23 cellular contexts compared by ENCODE assay signal in the genomic region with DNA sequence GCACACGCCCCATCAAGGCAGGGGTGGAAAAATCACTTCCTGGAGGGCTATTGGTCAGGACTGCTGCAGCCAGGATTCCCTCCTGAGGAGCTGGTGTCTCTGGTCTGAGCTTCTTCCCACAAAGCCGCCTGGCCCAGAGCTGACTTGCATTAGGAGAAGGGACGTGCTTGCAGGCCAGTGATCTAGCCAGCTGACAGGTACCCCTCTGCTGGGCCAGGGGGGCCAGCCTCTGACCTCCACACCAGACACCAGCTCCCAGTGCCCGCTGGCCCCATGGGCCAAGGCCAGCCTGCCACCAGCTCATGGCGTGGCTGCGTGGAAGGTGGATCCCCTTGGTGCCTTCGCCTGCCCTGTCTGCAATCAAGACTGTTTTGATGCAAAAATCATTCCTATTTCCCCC.
A peak's percentile ranks its signal among the peaks of the same experiment; 100 is the strongest.
DNase-seq lines count a peak whose midpoint lies in the region; ATAC-seq, FAIRE-seq and TF ChIP-seq lines count a peak whose summit lies in the region.
"Had no signal": no experiment of that assay in that cellular context is flagged by ENCODE, and none has a peak within 500 bp of the region (broad histone marks: within the 10 kb centered on the region; RNA-seq: fewer than 3 reads in every experiment).

No MANE protein-coding gene starts in this region.

- no peaks in the 10 kb centered on the region for H4K20me1 ChIP-seq in neural progenitor cell (ENCODE audit: low read depth)
- H4K20me1 ChIP-seq: BLaER1 had no signal

- intact Hi-C loops in Right ventricle myocardium inferior (cut with DNase I), result no loop called here
- intact Hi-C loops in activated CD4-positive, alpha-beta T cell treated with anti-CD3 and anti-CD28 coated beads for 36 hours (cut with DNase I, micrococcal nuclease), result no loop called here

- peaks cover 5% of the 10 kb centered on the region for H3K4me1 Mint-ChIP-seq in neural progenitor cell
- H3K4me1 Mint-ChIP-seq in activated CD4-positive, alpha-beta T cell treated with anti-CD3 and anti-CD28 coated beads for 36 hours, result peaks cover 11% of the 10 kb centered on the region
- peaks cover 11 to 15% of the 10 kb centered on the region in 2 donors for H3K4me1 Mint-ChIP-seq in stimulated activated naive B cell treated with anti-CD40 and anti-IgM and Interleukin-4, amounts not matched to agents 10 μg/mL and 1 μg/mL and 100 μg/mL, for 72 hours

- CTCF ChIA-PET in activated CD4-positive, alpha-beta T cell treated with anti-CD3 and anti-CD28 coated beads for 36 hours (lab: Charles Lee), result interaction anchor here (0.7 to 1.3 kb wide), 2 partner anchors 10 to 17 kb away, joined by 3 to 4 read pairs; no protein-coding TSS in a partner anchor

- H3K4me2 ChIP-seq in neural progenitor cell, result no peak overlapping the region
- H3K4me2 ChIP-seq: BLaER1 had no signal

- no peaks in the 10 kb centered on the region for H3F3A ChIP-seq in neural progenitor cell (ENCODE audit: low read depth)

- H3K4me3 ChIP-seq in right atrium auricular region (no peak overlapping the region), neural progenitor cell (no peak overlapping the region)
- H3K4me3 ChIP-seq: BLaER1, GM12878 had no signal

- no peak for ATAC-seq in Right ventricle myocardium inferior
- ATAC-seq in activated CD4-positive, alpha-beta T cell treated with anti-CD3 and anti-CD28 coated beads for 36 hours, result no peak
- ATAC-seq in stimulated activated naive B cell treated with anti-CD40 and anti-IgM and Interleukin-4, amounts not matched to agents 10 μg/mL and 1 μg/mL and 100 μg/mL, for 72 hours (replicated peaks), result no peak
- ATAC-seq: CD8-positive, alpha-beta T cell; GM12878 had no signal

- no peak overlapping the region for H3K4me3 Mint-ChIP-seq in neural progenitor cell
- H3K4me3 Mint-ChIP-seq in activated CD4-positive, alpha-beta T cell treated with anti-CD3 and anti-CD28 coated beads for 36 hours, result no peak overlapping the region
- H3K4me3 Mint-ChIP-seq in stimulated activated naive B cell treated with anti-CD40 and anti-IgM and Interleukin-4, amounts not matched to agents 10 μg/mL and 1 μg/mL and 100 μg/mL, for 72 hours, result no peak overlapping the region
- H3K4me3 Mint-ChIP-seq: B cell; CD4-positive, CD25-positive, alpha-beta regulatory T cell; CD8-positive, alpha-beta T cell had no signal

- peak; percentile 5 for FAIRE-seq in urothelium cell line (lab: Jason Lieb, UNC)
- FAIRE-seq: A204.1, GM12878, GM18507, H54 had no signal

- no peaks in the 10 kb centered on the region for H3K36me3 Mint-ChIP-seq in neural progenitor cell
- no peaks in the 10 kb centered on the region for H3K36me3 Mint-ChIP-seq in activated CD4-positive, alpha-beta T cell treated with anti-CD3 and anti-CD28 coated beads for 36 hours (ENCODE audit: low read depth)
- no peaks in the 10 kb centered on the region for H3K36me3 Mint-ChIP-seq in stimulated activated naive B cell treated with anti-CD40 and anti-IgM and Interleukin-4, amounts not matched to agents 10 μg/mL and 1 μg/mL and 100 μg/mL, for 72 hours
- H3K36me3 Mint-ChIP-seq: CD4-positive, CD25-positive, alpha-beta regulatory T cell; CD8-positive, alpha-beta T cell had no signal

- no peaks in the 10 kb centered on the region for H3K9me3 Mint-ChIP-seq in neural progenitor cell
- no peaks in the 10 kb centered on the region for H3K9me3 Mint-ChIP-seq in activated CD4-positive, alpha-beta T cell treated with anti-CD3 and anti-CD28 coated beads for 36 hours (ENCODE audit: low read depth)
- H3K9me3 Mint-ChIP-seq in stimulated activated naive B cell treated with anti-CD40 and anti-IgM and Interleukin-4, amounts not matched to agents 10 μg/mL and 1 μg/mL and 100 μg/mL, for 72 hours, result no peaks in the 10 kb centered on the region
- H3K9me3 Mint-ChIP-seq: CD4-positive, CD25-positive, alpha-beta regulatory T cell; CD8-positive, alpha-beta T cell had no signal

- no peak overlapping the region for H3K9ac ChIP-seq in neural progenitor cell
- H3K9ac ChIP-seq: BLaER1 had no signal

- no peak for TF ChIP-seq CTCF in right atrium auricular region (IDR thresholded peaks at IDR 0.05)
- no peak for TF ChIP-seq CTCF in neural progenitor cell (IDR thresholded peaks at IDR 0.05)

- DNase-seq in Right ventricle myocardium inferior (ENCODE audit: missing footprints) (peak; percentile 61), right atrium auricular region (ENCODE audit: low spot score) (no peak), neural progenitor cell (ENCODE audit: low spot score) (no peak), urothelium cell line (ENCODE audit: low spot score) (no peak)
- DNase-seq in activated CD4-positive, alpha-beta T cell treated with anti-CD3 and anti-CD28 coated beads for 36 hours, result no peak
- DNase-seq in stimulated activated naive B cell treated with anti-CD40 and anti-IgM and Interleukin-4, amounts not matched to agents 10 μg/mL and 1 μg/mL and 100 μg/mL, for 72 hours, result no peak
- DNase-seq: CD4-positive, CD25-positive, alpha-beta regulatory T cell; CD8-positive, alpha-beta T cell; DMS 273 treated with DMSO at 0.1 percent for 48 hours; DMS79; EL; GDM1; GOT3; HCEC 1CT had no signal

- no peaks in the 10 kb centered on the region for H3K79me2 ChIP-seq in neural progenitor cell (ENCODE audit: low read depth)

- no peak overlapping the region for H3K27ac ChIP-seq in right atrium auricular region
- H3K27ac ChIP-seq in neural progenitor cell, result no peak overlapping the region
- H3K27ac ChIP-seq: 22Rv1, BLaER1, C4-2B had no signal

- POLR2A ChIA-PET in activated CD4-positive, alpha-beta T cell treated with anti-CD3 and anti-CD28 coated beads for 36 hours (lab: Charles Lee), result no interaction called here

- H3K9me3 ChIP-seq in right atrium auricular region, result no peaks in the 10 kb centered on the region
- H3K9me3 ChIP-seq in neural progenitor cell (ENCODE audit: low read depth), result no peaks in the 10 kb centered on the region
- H3K9me3 ChIP-seq: BLaER1, Caco-2 had no signal

- H3K4me1 ChIP-seq in right atrium auricular region (no peaks in the 10 kb centered on the region), neural progenitor cell (no peaks in the 10 kb centered on the region)
- H3K4me1 ChIP-seq: Caco-2 had no signal

- H3K27ac Mint-ChIP-seq in neural progenitor cell, result no peak overlapping the region
- no peak overlapping the region for H3K27ac Mint-ChIP-seq in activated CD4-positive, alpha-beta T cell treated with anti-CD3 and anti-CD28 coated beads for 36 hours
- no peak overlapping the region for H3K27ac Mint-ChIP-seq in stimulated activated naive B cell treated with anti-CD40 and anti-IgM and Interleukin-4, amounts not matched to agents 10 μg/mL and 1 μg/mL and 100 μg/mL, for 72 hours
- H3K27ac Mint-ChIP-seq: B cell; CD4-positive, CD25-positive, alpha-beta regulatory T cell; CD8-positive, alpha-beta T cell had no signal

- H3K36me3 ChIP-seq in right atrium auricular region (no peaks in the 10 kb centered on the region), neural progenitor cell (no peaks in the 10 kb centered on the region)
- H3K36me3 ChIP-seq: BLaER1 had no signal

- peak overlapping the region; percentile 42 for H2AFZ ChIP-seq in neural progenitor cell (replicated peaks)

- H3K27me3 Mint-ChIP-seq in neural progenitor cell (ENCODE audit: insufficient read depth, low read depth), result peaks cover 8% of the 10 kb centered on the region
- no peaks in the 10 kb centered on the region for H3K27me3 Mint-ChIP-seq in activated CD4-positive, alpha-beta T cell treated with anti-CD3 and anti-CD28 coated beads for 36 hours
- H3K27me3 Mint-ChIP-seq in stimulated activated naive B cell treated with anti-CD40 and anti-IgM and Interleukin-4, amounts not matched to agents 10 μg/mL and 1 μg/mL and 100 μg/mL, for 72 hours, result peaks cover 14 to 19% of the 10 kb centered on the region in 2 donors

- no peaks in the 10 kb centered on the region for H3K27me3 ChIP-seq in right atrium auricular region
- H3K27me3 ChIP-seq in neural progenitor cell, result no peaks in the 10 kb centered on the region
- H3K27me3 ChIP-seq: BLaER1 had no signal
